In the genomic region with DNA sequence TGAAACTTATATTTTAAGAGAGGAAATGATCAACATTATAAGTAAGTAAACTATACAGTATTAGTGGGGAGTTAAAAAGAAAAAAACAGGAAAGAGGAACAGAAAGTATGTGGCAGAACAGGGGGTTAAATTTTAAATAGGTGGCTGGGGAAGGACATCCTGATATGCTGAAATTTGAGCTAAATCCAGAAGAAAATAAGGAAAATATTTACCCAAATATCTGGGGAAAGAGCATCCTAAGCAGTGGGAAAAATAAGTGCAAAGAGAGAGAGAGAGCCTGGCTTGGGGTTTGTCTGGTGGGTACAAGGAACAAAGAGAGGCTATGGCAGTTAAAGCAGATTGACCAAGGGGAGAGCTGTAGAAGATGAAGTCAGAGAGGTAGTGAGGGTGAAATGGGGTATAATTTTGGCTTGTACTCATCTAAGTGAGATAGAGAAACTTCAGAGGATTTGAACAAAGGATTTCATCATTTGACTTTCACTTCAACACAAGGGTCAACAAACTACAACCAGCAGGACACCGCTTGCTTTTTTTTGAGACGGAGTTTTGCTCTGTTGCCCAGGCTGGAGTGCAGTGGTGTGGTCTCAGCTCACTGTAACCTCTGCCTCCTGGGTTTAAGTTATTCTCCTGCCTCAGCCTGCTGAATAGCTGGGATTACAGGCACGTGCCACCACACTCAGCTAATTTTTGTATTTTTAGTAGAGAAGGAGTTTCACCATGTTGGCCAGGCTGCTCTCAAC, we compare ENCODE assay signal across 13 cellular contexts.
DNase-seq lines count a peak whose midpoint lies in the region; ATAC-seq and TF ChIP-seq lines count a peak whose summit lies in the region.
"Had no signal": no experiment of that assay in that cellular context is flagged by ENCODE, and none has a peak within 500 bp of the region (broad histone marks: within the 10 kb centered on the region; RNA-seq: fewer than 3 reads in every experiment).

No MANE protein-coding gene starts in this region.

- no peaks in the 10 kb centered on the region for H4K20me1 ChIP-seq in PC-3 (ENCODE audit: low read length)

- no peak overlapping the region for H3K9ac ChIP-seq in PC-3 (ENCODE audit: low read length)

- H3K27ac Mint-ChIP-seq in stimulated activated memory B cell treated with anti-CD40 and anti-IgM and Interleukin-4, amounts not matched to agents 10 μg/mL and 1 μg/mL and 100 μg/mL, for 72 hours: peak overlapping the region; percentile 62
- H3K27ac Mint-ChIP-seq: T-helper 17 cell had no signal

- no TSS peak for BruUV-seq in PC-3 (replicated peaks; lab: Mats Ljungman, UMichigan)

- intact Hi-C loops in PC-3 (cut with micrococcal nuclease): loop anchor here (5.0 kb wide), 2 partner anchors 378 to 662 kb away; no protein-coding TSS in a partner anchor

- H3K4me3 ChIP-seq in PC-3 (ENCODE audit: low read length): no peak overlapping the region

- no peaks in the 10 kb centered on the region for H3K9me2 ChIP-seq in PC-3 (replicated peaks; ENCODE audit: low read length)

- no peaks in the 10 kb centered on the region for H3K36me3 ChIP-seq in PC-3 (ENCODE audit: low read depth, low read length)

- H3F3A ChIP-seq in PC-3 (ENCODE audit: low read length, unreplicated experiment): no peaks in the 10 kb centered on the region

- peak; percentile 70 for ATAC-seq in GM21737 (IDR thresholded peaks at IDR 0.05; ENCODE audit: unreplicated experiment)
- peak; percentile 71 for ATAC-seq in HG03159 (IDR thresholded peaks at IDR 0.05; ENCODE audit: unreplicated experiment)
- peak; percentile 65 for ATAC-seq in stimulated activated memory B cell treated with anti-CD40 and anti-IgM and Interleukin-4, amounts not matched to agents 10 μg/mL and 1 μg/mL and 100 μg/mL, for 72 hours
- ATAC-seq in PC-3: no peak
- ATAC-seq: T-helper 17 cell had no signal

- POLR2A ChIA-PET in PC-3 (lab: Charles Lee; ENCODE audit: unreplicated experiment): no interaction called here

- H2AFZ ChIP-seq in PC-3 (ENCODE audit: low read length): no peak overlapping the region

- DNase-seq in SIG-M5 treated with dmso at 0.1 percent for 504 hours (lab: John Stamatoyannopoulos, UW; ENCODE audit: unreplicated experiment) (peak; percentile 20), SIG-M5 (lab: John Stamatoyannopoulos, UW) (no peak), NCI-H748 (lab: John Stamatoyannopoulos, UW; ENCODE audit: unreplicated experiment) (no peak), PC-3 (no peak)
- DNase-seq in NK-92 treated with Interleukin-12 subunit alpha and Interleukin-12 subunit beta, amount 100 ng/mL, for 24 hours (lab: John Stamatoyannopoulos, UW): no peak
- DNase-seq: 8988T, DMS79, kidney, occipital lobe, T-helper 17 cell had no signal

- H3K9me3 Mint-ChIP-seq in stimulated activated memory B cell treated with anti-CD40 and anti-IgM and Interleukin-4, amounts not matched to agents 10 μg/mL and 1 μg/mL and 100 μg/mL, for 72 hours: peaks cover 17% of the 10 kb centered on the region

- H3K4me1 ChIP-seq in PC-3 (ENCODE audit: insufficient read depth, low read length): no peaks in the 10 kb centered on the region

- no peak for TF ChIP-seq CTCF in PC-3 (conservative IDR thresholded peaks at IDR 0.05; ENCODE audit: low read depth, low read length)

- no peaks in the 10 kb centered on the region for H3K36me3 Mint-ChIP-seq in stimulated activated memory B cell treated with anti-CD40 and anti-IgM and Interleukin-4, amounts not matched to agents 10 μg/mL and 1 μg/mL and 100 μg/mL, for 72 hours

- no peaks in the 10 kb centered on the region for H3K9me3 ChIP-seq in PC-3 (ENCODE audit: low read length)

- peak overlapping the region; percentile 20 for H3K4me3 Mint-ChIP-seq in stimulated activated memory B cell treated with anti-CD40 and anti-IgM and Interleukin-4, amounts not matched to agents 10 μg/mL and 1 μg/mL and 100 μg/mL, for 72 hours
- H3K4me3 Mint-ChIP-seq: T-helper 17 cell had no signal

- H3K27me3 Mint-ChIP-seq in stimulated activated memory B cell treated with anti-CD40 and anti-IgM and Interleukin-4, amounts not matched to agents 10 μg/mL and 1 μg/mL and 100 μg/mL, for 72 hours: no peaks in the 10 kb centered on the region

- H3K79me2 ChIP-seq in PC-3 (ENCODE audit: low read length): no peaks in the 10 kb centered on the region

- CTCF ChIA-PET in PC-3 (lab: Charles Lee): no interaction called here

- peaks cover 22% of the 10 kb centered on the region for H3K4me1 Mint-ChIP-seq in stimulated activated memory B cell treated with anti-CD40 and anti-IgM and Interleukin-4, amounts not matched to agents 10 μg/mL and 1 μg/mL and 100 μg/mL, for 72 hours

- 0 out of 2 replicates have a peak, but pooled peaks cover 5% of the 10 kb centered on the region for H3K27me3 ChIP-seq in PC-3 (ENCODE audit: low read length)

- H3K27ac ChIP-seq in PC-3 (ENCODE audit: low read length): no peak overlapping the region

- H3K4me2 ChIP-seq in PC-3 (ENCODE audit: low read length): no peak overlapping the region
